ENCODE assay signal across 27 cellular contexts in genomic region chr2:211306929-211307328, GRCh38.
"Had no signal": no experiment of that assay in that cellular context is flagged by ENCODE, and none has a peak within 500 bp of the region (broad histone marks: within the 10 kb centered on the region; RNA-seq: fewer than 3 reads in every experiment).

No MANE protein-coding gene starts in this region.

- H3K4me2 ChIP-seq: hepatocyte had no signal

- H3K9me3 ChIP-seq: adrenal gland, ascending aorta, esophagus muscularis mucosa, lower lobe of right lung, right lobe of liver, upper lobe of left lung had no signal

- H3K27me3 ChIP-seq: adrenal gland, ascending aorta, brain microvascular endothelial cell, esophagus muscularis mucosa, hepatocyte, right lobe of liver, upper lobe of left lung had no signal

- DNase-seq: activated CD4-positive, alpha-beta T cell treated with anti-CD3 and anti-CD28 coated beads, Interleukin-2, amount 50 U/mL, for 4 hours; activated CD8-positive, alpha-beta memory T cell treated with anti-CD3 and anti-CD28 coated beads for 24 hours; activated CD8-positive, alpha-beta memory T cell treated with anti-CD3 and anti-CD28 coated beads, Interleukin-2, amount 50 U/mL, for 4 hours; activated naive CD4-positive, alpha-beta T cell; activated T-cell treated with anti-CD3 and anti-CD28 coated beads, Interleukin-2, amount 50 U/mL, for 24 hours; adrenal gland; brain microvascular endothelial cell; central memory CD4-positive, alpha-beta T cell; dermis blood vessel endothelial cell; effector CD8-positive, alpha-beta T cell; glutamatergic neuron; immature natural killer cell; lower lobe of right lung; naive B cell; occipital lobe; posterior cingulate gyrus; right lobe of liver; stimulated activated CD4-positive, alpha-beta T cell treated with anti-CD3 and anti-CD28 coated beads, Interleukin-2, amount 100 ng/mL, for 48 hours; stimulated activated naive CD4-positive, alpha-beta T cell; upper lobe of left lung had no signal

- FAIRE-seq: frontal cortex had no signal

- H3K79me2 ChIP-seq: hepatocyte had no signal

- H2AFZ ChIP-seq: hepatocyte had no signal

- H3K27ac ChIP-seq: adrenal gland, ascending aorta, brain microvascular endothelial cell, esophagus muscularis mucosa, hepatocyte, lower lobe of right lung, right lobe of liver, skin epidermis, upper lobe of left lung had no signal

- H3K4me1 ChIP-seq: adrenal gland, ascending aorta, esophagus muscularis mucosa, lower lobe of right lung, right lobe of liver, upper lobe of left lung had no signal

- ATAC-seq: left lobe of liver, lower lobe of right lung, right lobe of liver, WTC11 had no signal

- H3K36me3 ChIP-seq: adrenal gland, ascending aorta, brain microvascular endothelial cell, esophagus muscularis mucosa, lower lobe of right lung, right lobe of liver, upper lobe of left lung had no signal

- H3K4me3 ChIP-seq: adrenal gland, ascending aorta, esophagus muscularis mucosa, hepatocyte, lower lobe of right lung, right lobe of liver, skin epidermis, upper lobe of left lung had no signal
